Comparison of ENCODE assay signal across 11 cellular contexts in genomic region chr5:149517461-149518122, GRCh38. TPM values are rescaled to one million over a fixed set of nuclear protein-coding genes. Genes with fewer than 3 reads are reported as not detected.
DNase-seq lines count a peak whose midpoint lies in the region; ATAC-seq and TF ChIP-seq lines count a peak whose summit lies in the region.
"Had no signal": no experiment of that assay in that cellular context is flagged by ENCODE, and none has a peak within 500 bp of the region (broad histone marks: within the 10 kb centered on the region; RNA-seq: fewer than 3 reads in every experiment).

No MANE protein-coding gene starts in this region.

- no peak for ATAC-seq in CD4-positive, alpha-beta T cell (ENCODE audit: poor library complexity)
- ATAC-seq in GM18858 (IDR thresholded peaks at IDR 0.05; ENCODE audit: unreplicated experiment) (no peak), HG02588 (IDR thresholded peaks at IDR 0.05; ENCODE audit: unreplicated experiment) (no peak)

- H3K4me3 Mint-ChIP-seq in CD4-positive, alpha-beta T cell, result peak overlapping the region; percentile 42
- no peak overlapping the region for H3K4me3 Mint-ChIP-seq in neural crest cell

- H3K4me3 ChIP-seq in fibroblast of the aortic adventitia (ENCODE audit: low read depth, low read length), result no peak overlapping the region

- H3K27ac ChIP-seq in CD4-positive, alpha-beta T cell (ENCODE audit: low read depth, low read length), result no peak overlapping the region

- no peaks in the 10 kb centered on the region for H3K27me3 ChIP-seq in CD4-positive, alpha-beta T cell (ENCODE audit: control insufficient read depth, insufficient read depth, low read length)

- in situ Hi-C loops in SK-MEL-5 (cut with HindIII; ENCODE audit: low pct_unique_long_range_greater_than_20kb, low sequenced_read_pairs), result no loop called here

- peaks cover 88% of the 10 kb centered on the region for H3K36me3 Mint-ChIP-seq in CD4-positive, alpha-beta T cell (ENCODE audit: low read depth)
- peaks cover 2% of the 10 kb centered on the region for H3K36me3 Mint-ChIP-seq in neural crest cell (ENCODE audit: low read depth)

- TF ChIP-seq CTCF in CD4-positive, alpha-beta T cell (IDR thresholded peaks at IDR 0.05), result no peak
- TF ChIP-seq CTCF in fibroblast of the aortic adventitia (IDR thresholded peaks at IDR 0.05; ENCODE audit: insufficient read depth, low read length), result no peak
- TF ChIP-seq CTCF in neural crest cell (conservative IDR thresholded peaks at IDR 0.05), result no peak

- CTCF ChIA-PET in CD4-positive, alpha-beta T cell (lab: Charles Lee), result interaction anchor here (1.1 to 1.7 kb wide), 2 partner anchors 34 kb away, joined by 5 to 9 read pairs; partner anchors contain the start of gene CSNK1A1

- H3K4me1 Mint-ChIP-seq in CD4-positive, alpha-beta T cell (ENCODE audit: low read depth), result peaks cover 82% of the 10 kb centered on the region
- H3K4me1 Mint-ChIP-seq in neural crest cell, result peaks cover 39% of the 10 kb centered on the region

- POLR2A ChIA-PET in CD4-positive, alpha-beta T cell (lab: Charles Lee), result interaction anchor here (1.5 to 4.0 kb wide), 2 partner anchors 32 to 34 kb away, joined by 4 to 13 read pairs; partner anchors contain the start of gene CSNK1A1

- intact Hi-C loops in CD4-positive, alpha-beta T cell (cut with DNase I, micrococcal nuclease), result no loop called here

- H3K9me3 Mint-ChIP-seq in CD4-positive, alpha-beta T cell, result no peaks in the 10 kb centered on the region
- no peaks in the 10 kb centered on the region for H3K9me3 Mint-ChIP-seq in neural crest cell

- peak overlapping the region; percentile 71 for H3K27ac Mint-ChIP-seq in CD4-positive, alpha-beta T cell
- peak overlapping the region; percentile 10 for H3K27ac Mint-ChIP-seq in neural crest cell (ENCODE audit: unreplicated experiment)

- DNase-seq in CD4-positive, alpha-beta T cell, result no peak
- DNase-seq in SK-MEL-5 (ENCODE audit: low read depth, low spot score), result peak; percentile 35
- peak; percentile 66 for DNase-seq in fibroblast of the aortic adventitia (ENCODE audit: low read depth)
- DNase-seq in neural crest cell (ENCODE audit: low read depth, low spot score), result no peak
- no peak for DNase-seq in NCI-H82 treated with DMSO at 0.1 percent for 48 hours (lab: John Stamatoyannopoulos, UW; ENCODE audit: unreplicated experiment)
- no peak for DNase-seq in foreskin melanocyte
- DNase-seq: DMS153; NCI-H1694; stimulated activated CD4-positive, alpha-beta T cell treated with anti-CD3 and anti-CD28 coated beads, Interleukin-1b, Interleukin-23, amount 100 ng/mL, for 48 hours had no signal

- H3K27me3 Mint-ChIP-seq in CD4-positive, alpha-beta T cell, result no peaks in the 10 kb centered on the region
- H3K27me3 Mint-ChIP-seq in neural crest cell (ENCODE audit: low read depth), result no peaks in the 10 kb centered on the region

- no peaks in the 10 kb centered on the region for H3K9me3 ChIP-seq in CD4-positive, alpha-beta T cell (ENCODE audit: control insufficient read depth, low read length)

RNA-seq across cellular contexts. Expression of gene CSNK1A1, which starts 33.6 kb away (rescaled TPM):
- 100 to 1,000 TPM; 201 to 217 TPM for total RNA-seq in CD4-positive, alpha-beta T cell
- 189 and 195 TPM in 2 replicates for total RNA-seq in SK-MEL-5 (2014; rRNA removed; shearing (Covaris generic))
- polyA plus RNA-seq in SK-MEL-5 (2015; cell fraction: cytosol; rRNA removed), result 109 and 141 TPM in 2 replicates
- 73.8 and 79.8 TPM in 2 replicates for polyA plus RNA-seq in SK-MEL-5 (2015; cell fraction: nucleus; rRNA removed)
- total RNA-seq in fibroblast of the aortic adventitia (ENCODE audit: low replicate concordance) (187 and 394 TPM in 2 replicates), neural crest cell (218 and 219 TPM in 2 replicates)

Comparison
In these comparisons a context has a peak if more than half of its experiments do, and no peak if none do; other contexts are left out.
1. DNase-seq: peak in SK-MEL-5 (single experiment) and fibroblast of the aortic adventitia (single experiment); none in CD4-positive, alpha-beta T cell (0 of 10), neural crest cell (single experiment), NCI-H82 treated with DMSO at 0.1 percent for 48 hours (single experiment) and foreskin melanocyte (single experiment).